Comparison of ENCODE assay signal across 1 cellular context in genomic region chr1:223844521-223844961, GRCh38.
TF ChIP-seq lines count a peak whose summit lies in the region.

No MANE protein-coding gene starts in this region.

TF ChIP-seq in K562, 482 proteins besides CTCF, POLR2A, EP300 and RAD21 (continued from another document):
- TF ChIP-seq FOXK2 (conservative IDR thresholded peaks at IDR 0.05 in 1 of 2, IDR thresholded peaks at IDR 0.05 in 1 of 2; ENCODE audit: low read depth in 2 of 2) (no peak), HDAC3 (IDR thresholded peaks at IDR 0.05; ENCODE audit: borderline replicate concordance, partially characterized antibody) (no peak), ZNF766 (CRISPR knock-in tag; conservative IDR thresholded peaks at IDR 0.05) (no peak), RBM14 (IDR thresholded peaks at IDR 0.05; ENCODE audit: borderline replicate concordance, insufficient read depth, low read depth, low read length) (no peak), CGGBP1 (CRISPR knock-in tag; IDR thresholded peaks at IDR 0.05) (no peak), KHSRP (IDR thresholded peaks at IDR 0.05) (no peak), CBX3 (IDR thresholded peaks at IDR 0.05; ENCODE audit: borderline replicate concordance in 1 of 2, low read length in 2 of 2) (no peak), CREB1 (IDR thresholded peaks at IDR 0.05) (no peak), CREB1 (CRISPR knock-in tag; IDR thresholded peaks at IDR 0.05) (no peak), RNF2 (IDR thresholded peaks at IDR 0.05) (no peak), GTF2E2 (tag; IDR thresholded peaks at IDR 0.05) (0 out of 2 replicates have a peak, but pooled peaks have one; percentile 1), RBM17 (IDR thresholded peaks at IDR 0.05; ENCODE audit: borderline replicate concordance, low read depth, low read length) (no peak), MTF1 (CRISPR knock-in tag; IDR thresholded peaks at IDR 0.05; ENCODE audit: borderline replicate concordance) (peak; percentile 34; the same call in 1 of the 2 replicates), TSC22D4 (tag; IDR thresholded peaks at IDR 0.05) (no peak), SRF (CRISPR knock-in tag; IDR thresholded peaks at IDR 0.05) (0 out of 4 replicates have a peak, but pooled peaks of 1 of the 2 experiments have one; percentile 14), POLR2H (tag; IDR thresholded peaks at IDR 0.05; ENCODE audit: low read depth) (0 out of 2 replicates have a peak, but pooled peaks have one; percentile 42), ZNF212 (CRISPR knock-in tag; IDR thresholded peaks at IDR 0.05) (no peak), MEF2D (tag; conservative IDR thresholded peaks at IDR 0.05; ENCODE audit: low read depth) (no peak), MCM2 (IDR thresholded peaks at IDR 0.05; ENCODE audit: low read depth) (no peak), ZNF140 (CRISPR knock-in tag; IDR thresholded peaks at IDR 0.05) (no peak), SP1 (CRISPR knock-in tag; IDR thresholded peaks at IDR 0.05) (no peak), ARID3A (IDR thresholded peaks at IDR 0.05; ENCODE audit: borderline replicate concordance, low read depth, low read length) (no peak), CEBPG (CRISPR knock-in tag; IDR thresholded peaks at IDR 0.05) (no peak), CEBPG (tag; conservative IDR thresholded peaks at IDR 0.05 in 1 of 2, IDR thresholded peaks at IDR 0.05 in 1 of 2) (no peak), FOXP1 (CRISPR knock-in tag; IDR thresholded peaks at IDR 0.05) (no peak), MBD1 (CRISPR knock-in tag; IDR thresholded peaks at IDR 0.05) (no peak), ZNF586 (CRISPR knock-in tag; conservative IDR thresholded peaks at IDR 0.05) (no peak), ZBTB33 (CRISPR knock-in tag; IDR thresholded peaks at IDR 0.05) (0 out of 2 replicates have a peak, but pooled peaks have one; percentile 15), SNAPC5 (CRISPR knock-in tag; IDR thresholded peaks at IDR 0.05) (no peak)
